In genomic region chr2:160913323-160913722, GRCh38 we compare ENCODE assay signal across 8 cellular contexts.
"Had no signal": no experiment of that assay in that cellular context is flagged by ENCODE, and none has a peak within 500 bp of the region (broad histone marks: within the 10 kb centered on the region; RNA-seq: fewer than 3 reads in every experiment).

No MANE protein-coding gene starts in this region.

- H3K36me3 ChIP-seq: HAP-1 had no signal

- H3K9ac ChIP-seq: KMS-11 had no signal

- H3K4me3 Mint-ChIP-seq: GM23338 had no signal

- ATAC-seq: HCT116, HepG2 had no signal

- H3K27ac Mint-ChIP-seq: GM23338 had no signal

- H3K4me3 ChIP-seq: GM23338, HAP-1 had no signal

- DNase-seq: Karpas-422, KBM-7 had no signal

- H2AFZ ChIP-seq: GM23338 had no signal

- H3K9me3 ChIP-seq: HAP-1 had no signal

- H3K27ac ChIP-seq: HL-60, KMS-11 had no signal

- H3K4me2 ChIP-seq: GM23338, KMS-11 had no signal
